Comparison of ENCODE assay signal across 13 cellular contexts in genomic region chr19:31312629-31313244, GRCh38. TPM values are rescaled to one million over a fixed set of nuclear protein-coding genes. Genes with fewer than 3 reads are reported as not detected.
"Had no signal": no experiment of that assay in that cellular context is flagged by ENCODE, and none has a peak within 500 bp of the region (broad histone marks: within the 10 kb centered on the region; RNA-seq: fewer than 3 reads in every experiment).

No MANE protein-coding gene starts in this region.

- DNase-seq: activated B cell treated with CpG ODN at 0.5 μM for 24 hours; activated CD4-positive, alpha-beta T cell treated with anti-CD3 and anti-CD28 coated beads, Interleukin-2, amount 10 ng/mL, durations not matched to agents 24 days and 14 days; activated effector memory CD4-positive, alpha-beta T cell treated with Interleukin-2 at 50 U/mL for 16 hours; amygdala; islet precursor cell; occipital lobe; stimulated activated CD4-positive, alpha-beta T cell treated with anti-CD3 and anti-CD28 coated beads, Interleukin-12 subunit alpha, Interleukin-12 subunit beta, amount 100 ng/mL, for 4 hours; T-helper 1 cell had no signal

- H3K27ac ChIP-seq: esophagus muscularis mucosa, thoracic aorta had no signal

- H3K9me3 ChIP-seq: breast epithelium, esophagus muscularis mucosa, heart right ventricle, sigmoid colon, thoracic aorta had no signal

- H3K27me3 ChIP-seq: breast epithelium, esophagus muscularis mucosa, sigmoid colon had no signal

- H3K4me3 ChIP-seq: breast epithelium, esophagus muscularis mucosa, heart right ventricle, sigmoid colon, thoracic aorta had no signal

- H3K36me3 ChIP-seq: breast epithelium, sigmoid colon, thoracic aorta had no signal

RNA-seq across cellular contexts. Expression of gene TSHZ3, which starts 36.5 kb away (rescaled TPM):
- total RNA-seq: activated B cell treated with CpG ODN at 0.5 μM for 24 hours had no signal
